ENCODE assay signal across 1 cellular context in the genomic region with DNA sequence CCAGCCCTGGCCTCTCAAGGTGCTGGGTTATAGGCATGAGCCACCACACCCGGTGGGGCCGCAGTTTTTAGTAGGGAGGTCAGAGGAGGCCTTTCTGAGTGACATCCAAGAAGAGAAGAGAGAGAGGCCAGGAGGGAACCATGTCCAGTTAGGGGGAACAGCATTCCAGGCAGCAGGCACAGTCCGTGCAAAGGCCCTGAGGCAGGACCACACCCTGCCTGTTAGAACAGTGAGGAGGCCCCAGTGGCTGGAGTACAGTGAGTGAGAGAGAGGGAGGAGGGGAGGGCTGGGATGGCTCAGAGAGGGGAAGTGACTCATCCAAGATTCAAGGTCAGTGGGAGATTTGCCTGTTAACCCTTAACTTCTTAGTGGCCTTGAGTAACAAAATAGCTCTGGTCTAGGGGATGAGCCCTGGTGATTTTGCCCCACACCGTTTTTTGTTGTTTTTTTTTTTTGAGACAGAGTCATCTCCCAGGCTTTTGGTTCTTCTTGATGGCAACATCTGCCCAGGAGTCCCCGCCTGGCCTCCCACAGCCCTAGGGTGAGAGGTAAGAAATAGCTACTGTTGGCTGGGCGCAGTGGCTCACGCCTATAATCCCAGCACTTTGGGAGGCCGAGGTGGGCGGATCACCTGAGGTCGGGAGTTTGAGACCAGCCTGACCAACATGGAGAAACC.
TF ChIP-seq lines count a peak whose summit lies in the region.

No MANE protein-coding gene starts in this region.

TF ChIP-seq in K562, 482 proteins besides CTCF, POLR2A, EP300 and RAD21 (continued from another document and continues in another):
- TF ChIP-seq ARID4B (CRISPR knock-in tag; IDR thresholded peaks at IDR 0.05) (no peak), MEF2A (IDR thresholded peaks at IDR 0.05; ENCODE audit: control insufficient read depth, low read depth, low read length) (no peak), ZNF253 (CRISPR knock-in tag; conservative IDR thresholded peaks at IDR 0.05) (no peak), NR4A1 (CRISPR knock-in tag; IDR thresholded peaks at IDR 0.05) (no peak), NR4A1 (tag; IDR thresholded peaks at IDR 0.05) (no peak), NCOR1 (IDR thresholded peaks at IDR 0.05) (peak; percentile 54), ZFP1 (CRISPR knock-in tag; IDR thresholded peaks at IDR 0.05) (no peak), SRSF9 (IDR thresholded peaks at IDR 0.05; ENCODE audit: borderline replicate concordance, low read depth, low read length) (no peak), COPS2 (conservative IDR thresholded peaks at IDR 0.05) (no peak), HDAC6 (IDR thresholded peaks at IDR 0.05; ENCODE audit: low read depth, low read length) (no peak), PCBP1 (IDR thresholded peaks at IDR 0.05; ENCODE audit: low read depth, low read length, poor library complexity, severe bottlenecking) (no peak), ZNF740 (CRISPR knock-in tag; IDR thresholded peaks at IDR 0.05) (no peak), ZNF740 (tag; IDR thresholded peaks at IDR 0.05) (no peak), NCOA1 (IDR thresholded peaks at IDR 0.05; ENCODE audit: low read depth) (peak; percentile 67), ZBTB17 (CRISPR knock-in tag; IDR thresholded peaks at IDR 0.05) (no peak), RBM25 (IDR thresholded peaks at IDR 0.05; ENCODE audit: low read depth, low read length, severe bottlenecking) (peak; percentile 99), POLR3A (IDR thresholded peaks at IDR 0.05; ENCODE audit: borderline replicate concordance, extremely low read depth, insufficient read depth, insufficient read length) (no peak), TARDBP (IDR thresholded peaks at IDR 0.05) (no peak), GTF2E2 (tag; IDR thresholded peaks at IDR 0.05) (no peak), EGR1 (conservative IDR thresholded peaks at IDR 0.05) (peak; percentile 64), RBM17 (IDR thresholded peaks at IDR 0.05; ENCODE audit: borderline replicate concordance, low read depth, low read length) (no peak), E2F4 (CRISPR knock-in tag; IDR thresholded peaks at IDR 0.05; ENCODE audit: low read depth) (no peak), CAMTA2 (CRISPR knock-in tag; conservative IDR thresholded peaks at IDR 0.05) (no peak), ZNF224 (CRISPR knock-in tag; IDR thresholded peaks at IDR 0.05) (no peak), TBP (optimal IDR thresholded peaks at IDR 0.05; ENCODE audit: low read depth, low read length) (no peak), NR1H2 (CRISPR knock-in tag; IDR thresholded peaks at IDR 0.05) (no peak; the same call in 1 of the 2 replicates), ELF4 (CRISPR knock-in tag; IDR thresholded peaks at IDR 0.05) (no peak), CHD4 (IDR thresholded peaks at IDR 0.05; ENCODE audit: insufficient read depth, insufficient replicate concordance, low read depth, low read length, poor library complexity, severe bottlenecking) (peak; percentile 92), E2F8 (IDR thresholded peaks at IDR 0.05; ENCODE audit: low read depth, partially characterized antibody) (no peak), FIP1L1 (IDR thresholded peaks at IDR 0.05; ENCODE audit: low read depth, low read length, poor library complexity, severe bottlenecking) (no peak), ZC3H4 (CRISPR knock-in tag; IDR thresholded peaks at IDR 0.05; ENCODE audit: borderline replicate concordance) (no peak), ZSCAN29 (IDR thresholded peaks at IDR 0.05) (no peak), ZNF695 (CRISPR knock-in tag; IDR thresholded peaks at IDR 0.05) (no peak), TBL1XR1 (IDR thresholded peaks at IDR 0.05; ENCODE audit: low read length in 2 of 2) (no peak; a peak in 1 of 4 replicates), ZNF311 (CRISPR knock-in tag; IDR thresholded peaks at IDR 0.05) (no peak)
- TF ChIP-seq, protein P1, sequence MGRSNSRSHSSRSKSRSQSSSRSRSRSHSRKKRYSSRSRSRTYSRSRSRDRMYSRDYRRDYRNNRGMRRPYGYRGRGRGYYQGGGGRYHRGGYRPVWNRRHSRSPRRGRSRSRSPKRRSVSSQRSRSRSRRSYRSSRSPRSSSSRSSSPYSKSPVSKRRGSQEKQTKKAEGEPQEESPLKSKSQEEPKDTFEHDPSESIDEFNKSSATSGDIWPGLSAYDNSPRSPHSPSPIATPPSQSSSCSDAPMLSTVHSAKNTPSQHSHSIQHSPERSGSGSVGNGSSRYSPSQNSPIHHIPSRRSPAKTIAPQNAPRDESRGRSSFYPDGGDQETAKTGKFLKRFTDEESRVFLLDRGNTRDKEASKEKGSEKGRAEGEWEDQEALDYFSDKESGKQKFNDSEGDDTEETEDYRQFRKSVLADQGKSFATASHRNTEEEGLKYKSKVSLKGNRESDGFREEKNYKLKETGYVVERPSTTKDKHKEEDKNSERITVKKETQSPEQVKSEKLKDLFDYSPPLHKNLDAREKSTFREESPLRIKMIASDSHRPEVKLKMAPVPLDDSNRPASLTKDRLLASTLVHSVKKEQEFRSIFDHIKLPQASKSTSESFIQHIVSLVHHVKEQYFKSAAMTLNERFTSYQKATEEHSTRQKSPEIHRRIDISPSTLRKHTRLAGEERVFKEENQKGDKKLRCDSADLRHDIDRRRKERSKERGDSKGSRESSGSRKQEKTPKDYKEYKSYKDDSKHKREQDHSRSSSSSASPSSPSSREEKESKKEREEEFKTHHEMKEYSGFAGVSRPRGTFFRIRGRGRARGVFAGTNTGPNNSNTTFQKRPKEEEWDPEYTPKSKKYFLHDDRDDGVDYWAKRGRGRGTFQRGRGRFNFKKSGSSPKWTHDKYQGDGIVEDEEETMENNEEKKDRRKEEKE (IDR thresholded peaks at IDR 0.05; ENCODE audit: borderline replicate concordance in 1 of 2, control insufficient read depth in 1 of 2, low read depth in 2 of 2, low read length in 1 of 2), result no peak
- TF ChIP-seq, protein P2, sequence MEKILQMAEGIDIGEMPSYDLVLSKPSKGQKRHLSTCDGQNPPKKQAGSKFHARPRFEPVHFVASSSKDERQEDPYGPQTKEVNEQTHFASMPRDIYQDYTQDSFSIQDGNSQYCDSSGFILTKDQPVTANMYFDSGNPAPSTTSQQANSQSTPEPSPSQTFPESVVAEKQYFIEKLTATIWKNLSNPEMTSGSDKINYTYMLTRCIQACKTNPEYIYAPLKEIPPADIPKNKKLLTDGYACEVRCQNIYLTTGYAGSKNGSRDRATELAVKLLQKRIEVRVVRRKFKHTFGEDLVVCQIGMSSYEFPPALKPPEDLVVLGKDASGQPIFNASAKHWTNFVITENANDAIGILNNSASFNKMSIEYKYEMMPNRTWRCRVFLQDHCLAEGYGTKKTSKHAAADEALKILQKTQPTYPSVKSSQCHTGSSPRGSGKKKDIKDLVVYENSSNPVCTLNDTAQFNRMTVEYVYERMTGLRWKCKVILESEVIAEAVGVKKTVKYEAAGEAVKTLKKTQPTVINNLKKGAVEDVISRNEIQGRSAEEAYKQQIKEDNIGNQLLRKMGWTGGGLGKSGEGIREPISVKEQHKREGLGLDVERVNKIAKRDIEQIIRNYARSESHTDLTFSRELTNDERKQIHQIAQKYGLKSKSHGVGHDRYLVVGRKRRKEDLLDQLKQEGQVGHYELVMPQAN (IDR thresholded peaks at IDR 0.05; ENCODE audit: borderline replicate concordance), result peak; percentile 51; the same call in 1 of the 2 replicates
- TF ChIP-seq, protein P3, sequence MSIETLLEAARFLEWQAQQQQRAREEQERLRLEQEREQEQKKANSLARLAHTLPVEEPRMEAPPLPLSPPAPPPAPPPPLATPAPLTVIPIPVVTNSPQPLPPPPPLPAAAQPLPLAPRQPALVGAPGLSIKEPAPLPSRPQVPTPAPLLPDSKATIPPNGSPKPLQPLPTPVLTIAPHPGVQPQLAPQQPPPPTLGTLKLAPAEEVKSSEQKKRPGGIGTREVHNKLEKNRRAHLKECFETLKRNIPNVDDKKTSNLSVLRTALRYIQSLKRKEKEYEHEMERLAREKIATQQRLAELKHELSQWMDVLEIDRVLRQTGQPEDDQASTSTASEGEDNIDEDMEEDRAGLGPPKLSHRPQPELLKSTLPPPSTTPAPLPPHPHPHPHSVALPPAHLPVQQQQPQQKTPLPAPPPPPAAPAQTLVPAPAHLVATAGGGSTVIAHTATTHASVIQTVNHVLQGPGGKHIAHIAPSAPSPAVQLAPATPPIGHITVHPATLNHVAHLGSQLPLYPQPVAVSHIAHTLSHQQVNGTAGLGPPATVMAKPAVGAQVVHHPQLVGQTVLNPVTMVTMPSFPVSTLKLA (conservative IDR thresholded peaks at IDR 0.05), result peak in 1 of 2 experiments; percentile 65; a peak in 2 of 4 replicates
- TF ChIP-seq, protein P4, sequence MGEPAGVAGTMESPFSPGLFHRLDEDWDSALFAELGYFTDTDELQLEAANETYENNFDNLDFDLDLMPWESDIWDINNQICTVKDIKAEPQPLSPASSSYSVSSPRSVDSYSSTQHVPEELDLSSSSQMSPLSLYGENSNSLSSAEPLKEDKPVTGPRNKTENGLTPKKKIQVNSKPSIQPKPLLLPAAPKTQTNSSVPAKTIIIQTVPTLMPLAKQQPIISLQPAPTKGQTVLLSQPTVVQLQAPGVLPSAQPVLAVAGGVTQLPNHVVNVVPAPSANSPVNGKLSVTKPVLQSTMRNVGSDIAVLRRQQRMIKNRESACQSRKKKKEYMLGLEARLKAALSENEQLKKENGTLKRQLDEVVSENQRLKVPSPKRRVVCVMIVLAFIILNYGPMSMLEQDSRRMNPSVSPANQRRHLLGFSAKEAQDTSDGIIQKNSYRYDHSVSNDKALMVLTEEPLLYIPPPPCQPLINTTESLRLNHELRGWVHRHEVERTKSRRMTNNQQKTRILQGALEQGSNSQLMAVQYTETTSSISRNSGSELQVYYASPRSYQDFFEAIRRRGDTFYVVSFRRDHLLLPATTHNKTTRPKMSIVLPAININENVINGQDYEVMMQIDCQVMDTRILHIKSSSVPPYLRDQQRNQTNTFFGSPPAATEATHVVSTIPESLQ (CRISPR knock-in tag; IDR thresholded peaks at IDR 0.05), result no peak
- TF ChIP-seq, protein P5, sequence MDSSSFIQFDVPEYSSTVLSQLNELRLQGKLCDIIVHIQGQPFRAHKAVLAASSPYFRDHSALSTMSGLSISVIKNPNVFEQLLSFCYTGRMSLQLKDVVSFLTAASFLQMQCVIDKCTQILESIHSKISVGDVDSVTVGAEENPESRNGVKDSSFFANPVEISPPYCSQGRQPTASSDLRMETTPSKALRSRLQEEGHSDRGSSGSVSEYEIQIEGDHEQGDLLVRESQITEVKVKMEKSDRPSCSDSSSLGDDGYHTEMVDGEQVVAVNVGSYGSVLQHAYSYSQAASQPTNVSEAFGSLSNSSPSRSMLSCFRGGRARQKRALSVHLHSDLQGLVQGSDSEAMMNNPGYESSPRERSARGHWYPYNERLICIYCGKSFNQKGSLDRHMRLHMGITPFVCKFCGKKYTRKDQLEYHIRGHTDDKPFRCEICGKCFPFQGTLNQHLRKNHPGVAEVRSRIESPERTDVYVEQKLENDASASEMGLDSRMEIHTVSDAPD (CRISPR knock-in tag; IDR thresholded peaks at IDR 0.05), result no peak
